In the genomic region with DNA sequence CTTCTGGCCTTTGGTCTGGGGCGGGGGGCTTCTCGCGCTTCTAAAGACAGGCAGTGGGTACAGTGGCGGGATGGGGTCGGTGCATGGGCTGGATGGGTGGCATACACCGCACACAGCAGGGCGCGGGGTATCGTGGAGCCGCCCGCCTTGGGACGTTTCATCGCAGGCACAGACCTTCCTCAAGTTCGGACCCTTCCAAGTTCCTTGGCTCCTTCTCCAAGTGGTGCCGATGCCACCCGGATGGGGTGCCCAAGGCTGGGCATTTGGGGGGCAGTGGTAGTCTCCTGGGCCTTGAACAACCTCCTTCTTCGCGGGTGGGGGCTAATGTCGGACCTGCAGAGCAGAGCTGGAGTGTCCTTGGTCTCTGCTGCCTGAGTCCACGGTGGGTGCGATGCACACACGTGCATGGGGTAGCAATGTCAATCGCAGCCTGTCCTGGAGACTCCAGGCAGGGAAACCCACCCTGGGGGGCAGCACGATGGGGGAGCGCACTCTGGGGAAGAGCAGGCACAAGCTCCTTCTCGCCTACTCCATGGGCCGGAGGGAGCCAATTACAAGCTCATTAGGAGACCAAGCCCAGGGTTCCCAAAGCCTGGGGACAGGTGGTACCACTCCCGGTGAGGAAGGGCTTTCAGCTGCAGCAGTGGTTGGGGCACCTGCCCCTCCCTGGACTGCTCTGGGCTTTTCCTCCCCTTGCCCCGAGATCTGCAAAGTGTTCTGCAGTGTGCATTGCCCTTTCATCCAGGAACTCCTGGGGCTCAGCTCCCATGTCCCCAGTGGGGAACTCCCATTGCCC, we compare ENCODE assay signal across 8 cellular contexts. TPM values are rescaled to one million over a fixed set of nuclear protein-coding genes. Genes with fewer than 3 reads are reported as not detected.
DNase-seq lines count a peak whose midpoint lies in the region; ATAC-seq lines count a peak whose summit lies in the region.

No MANE protein-coding gene starts in this region.

- peak overlapping the region; percentile 18 for H3K4me3 Mint-ChIP-seq in T-helper 2 cell treated with Interferon-gamma antibody and Interleukin-4, amounts not matched to agents 5 μg/mL and 100 μg/mL, for 36 hours

- peak overlapping the region; percentile 92 for H3K4me3 ChIP-seq in thymus (ENCODE audit: low read length)

- H3K36me3 Mint-ChIP-seq in T-helper 2 cell treated with Interferon-gamma antibody and Interleukin-4, amounts not matched to agents 5 μg/mL and 100 μg/mL, for 36 hours (ENCODE audit: low read depth), result no peaks in the 10 kb centered on the region

- no peaks in the 10 kb centered on the region for H3K9me3 Mint-ChIP-seq in T-helper 2 cell treated with Interferon-gamma antibody and Interleukin-4, amounts not matched to agents 5 μg/mL and 100 μg/mL, for 36 hours

- no peak overlapping the region for H3K27ac Mint-ChIP-seq in T-helper 2 cell treated with Interferon-gamma antibody and Interleukin-4, amounts not matched to agents 5 μg/mL and 100 μg/mL, for 36 hours

- peaks cover 6% of the 10 kb centered on the region for H3K36me3 ChIP-seq in thymus (ENCODE audit: control insufficient read depth, insufficient read depth)

- H3K4me1 Mint-ChIP-seq in T-helper 2 cell treated with Interferon-gamma antibody and Interleukin-4, amounts not matched to agents 5 μg/mL and 100 μg/mL, for 36 hours (ENCODE audit: low read depth), result no peaks in the 10 kb centered on the region

- peaks cover 21% of the 10 kb centered on the region for H3K27me3 Mint-ChIP-seq in T-helper 2 cell treated with Interferon-gamma antibody and Interleukin-4, amounts not matched to agents 5 μg/mL and 100 μg/mL, for 36 hours (ENCODE audit: low read depth)

- no peaks in the 10 kb centered on the region for H3K9me3 ChIP-seq in thymus (ENCODE audit: control insufficient read depth)

- 77% methylated on average over 29 of the region's 29 CpGs for WGBS in thymus

- peaks cover 78% of the 10 kb centered on the region for H3K4me1 ChIP-seq in thymus (ENCODE audit: control insufficient read depth, insufficient read depth, low read length)

- H3K27me3 ChIP-seq in layer of hippocampus (ENCODE audit: control insufficient read depth, insufficient read depth, low read length) (no peaks in the 10 kb centered on the region), thymus (ENCODE audit: control insufficient read depth, insufficient read depth) (no peaks in the 10 kb centered on the region)

- H3K27ac ChIP-seq in angular gyrus (ENCODE audit: low read depth, low read length) (peak overlapping the region; percentile 76), layer of hippocampus (ENCODE audit: low read depth, low read length) (peak overlapping the region; percentile 96), thymus (ENCODE audit: low read depth) (peak overlapping the region; percentile 58)

- no peak for ATAC-seq in HG02885 (IDR thresholded peaks at IDR 0.05; ENCODE audit: poor library complexity, unreplicated experiment)

- DNase-seq in T-helper 2 cell treated with Interferon-gamma antibody and Interleukin-4, amounts not matched to agents 5 μg/mL and 100 μg/mL, for 36 hours (ENCODE audit: low spot score), result no peak
- DNase-seq in T-helper 2 cell (no peak), NCI-H128 (lab: John Stamatoyannopoulos, UW; ENCODE audit: unreplicated experiment) (no peak)
- no peak for DNase-seq in stimulated activated CD4-positive, alpha-beta T cell treated with anti-CD3 and anti-CD28 coated beads, Interleukin-15, amount 100 ng/mL, for 24 hours

RNA-seq across cellular contexts. Expression of a gene that starts 0.7 kb away (rescaled TPM):
- 36.4 TPM for polyA plus RNA-seq in thymus

RNA-seq across cellular contexts. Expression of a gene that starts 40.2 kb away (rescaled TPM):
- 4.7 TPM for polyA plus RNA-seq in thymus
